8 cellular contexts compared by ENCODE assay signal in the genomic region with DNA sequence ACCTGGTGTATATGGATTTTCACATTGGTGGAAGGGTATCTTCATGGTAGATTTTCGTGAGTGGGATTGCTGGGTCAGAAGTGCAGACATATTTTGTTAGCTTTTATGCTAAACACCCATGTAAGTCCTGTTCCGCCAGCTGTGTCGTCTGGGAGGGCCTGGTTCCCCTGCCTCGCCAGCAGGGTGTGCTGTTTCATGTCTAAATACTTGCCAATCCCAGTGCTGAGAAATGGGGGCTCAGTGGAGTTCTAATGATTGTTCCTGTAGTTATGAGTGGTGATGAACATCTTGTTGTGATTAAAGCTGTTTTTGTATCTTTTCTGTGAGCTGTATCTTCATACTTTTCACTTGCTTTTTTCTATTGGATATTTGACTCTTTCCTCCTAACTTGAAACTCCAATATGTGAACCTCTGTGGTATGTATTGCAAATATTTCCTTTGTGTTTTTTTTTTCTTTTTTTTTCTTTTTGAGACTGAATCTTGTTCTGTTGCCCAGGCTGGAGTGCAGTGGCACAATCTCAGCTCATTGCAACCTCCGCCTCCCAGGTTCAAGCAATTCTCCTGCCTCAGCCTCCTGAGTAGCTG. TPM values are rescaled to one million over a fixed set of nuclear protein-coding genes. Genes with fewer than 3 reads are reported as not detected.
DNase-seq lines count a peak whose midpoint lies in the region; ATAC-seq, FAIRE-seq and TF ChIP-seq lines count a peak whose summit lies in the region.

No MANE protein-coding gene starts in this region.

- DNase-seq in AG04449 (ENCODE audit: low read depth, low spot score) (no peak), GM19239 (ENCODE audit: insufficient read length, low spot score) (peak; percentile 53), RWPE1 (ENCODE audit: low spot score) (peak; percentile 30), K562 (ENCODE audit: extremely low read depth in 1 of 4, low spot score in 3 of 4) (peak; percentile 66 to 76 (median 70)), HepG2 (ENCODE audit: low spot score) (peak; percentile 58), suprapubic skin (ENCODE audit: low spot score in 2 of 2) (no peak)

- TF ChIP-seq POLR2A in K562 (conservative IDR thresholded peaks at IDR 0.05) (no peak), HepG2 (IDR thresholded peaks at IDR 0.05; ENCODE audit: insufficient read depth in 1 of 2, low read depth in 2 of 2, low read length in 2 of 2) (no peak), suprapubic skin (IDR thresholded peaks at IDR 0.05) (no peak)

- peak in 1 of 2 experiments; percentile 56; a peak in 2 of 4 replicates for TF ChIP-seq RAD21 in K562 (CRISPR knock-in tag; conservative IDR thresholded peaks at IDR 0.05 in 1 of 2, IDR thresholded peaks at IDR 0.05 in 1 of 2)
- 0 out of 2 replicates have a peak, but pooled peaks have one; percentile 20 for TF ChIP-seq RAD21 in HepG2 (CRISPR knock-in tag; IDR thresholded peaks at IDR 0.05)

- H3K4me3 ChIP-seq in AG04449 (ENCODE audit: low read depth, low read length) (no peak overlapping the region), K562 (no peak overlapping the region), HepG2 (replicated peaks in 1 of 3; ENCODE audit: insufficient read depth in 1 of 3, low read depth in 2 of 3, low read length in 3 of 3) (no peak overlapping the region), suprapubic skin (no peak overlapping the region)

- peak; percentile 92 for ATAC-seq in K562
- ATAC-seq in HepG2: peak; percentile 78
- ATAC-seq in GM21528 (IDR thresholded peaks at IDR 0.05; ENCODE audit: low FRiP score, unreplicated experiment): no peak
- no peak for ATAC-seq in HG03139 (IDR thresholded peaks at IDR 0.05; ENCODE audit: unreplicated experiment)

- intact Hi-C loops in K562 (cut with micrococcal nuclease) (loop anchor here (1.0 kb wide), 1 partner anchor 28 kb away; no protein-coding TSS in a partner anchor), HepG2 (cut with micrococcal nuclease; ENCODE audit: unreplicated experiment) (loop anchor here (2.0 kb wide), 1 partner anchor 29 kb away; no protein-coding TSS in a partner anchor)

- POLR2A ChIA-PET in AG04449 (lab: Yijun Ruan, JAX) (interaction anchor here (1.0 to 1.3 kb wide), 2 partner anchors 30 to 33 kb away, joined by 3 to 5 read pairs; a partner anchor contains a TSS), RWPE1 (lab: Yijun Ruan, JAX; ENCODE audit: low non-redundant PET) (no interaction called here), K562 (lab: Yijun Ruan, JAX) (interaction anchor here (0.6 to 0.9 kb wide), 2 partner anchors 14 to 137 kb away, joined by 3 to 5 read pairs; no protein-coding TSS in a partner anchor), HepG2 (lab: Yijun Ruan, JAX) (interaction anchor here (1.0 to 1.8 kb wide), 3 partner anchors 30 to 33 kb away, joined by 5 to 9 read pairs (median 7); a partner anchor contains a TSS)

- TF ChIP-seq CTCF in AG04449 (IDR thresholded peaks at IDR 0.05; ENCODE audit: insufficient read depth, low read length, missing control alignments) (peak; percentile 77), RWPE1 (conservative IDR thresholded peaks at IDR 0.05; ENCODE audit: low read depth) (no peak; the same call in 1 of the 2 replicates), K562 (IDR thresholded peaks at IDR 0.05 in 2 of 3, conservative IDR thresholded peaks at IDR 0.05 in 1 of 3; ENCODE audit: insufficient read depth in 2 of 3, low read depth in 1 of 3, low read length in 3 of 3) (peak; percentile 75 to 92 (median 80)), HepG2 (CRISPR knock-in tag; IDR thresholded peaks at IDR 0.05) (peak; percentile 77), suprapubic skin (IDR thresholded peaks at IDR 0.05) (peak; percentile 39 to 61)

- peak overlapping the region; percentile 70 for H3K27ac ChIP-seq in RWPE1
- H3K27ac ChIP-seq in K562 (ENCODE audit: extremely low read depth, low read depth, low read length): no peak overlapping the region
- peak overlapping the region; percentile 49 for H3K27ac ChIP-seq in HepG2 (ENCODE audit: extremely low read length, insufficient read depth, low read length)
- H3K27ac ChIP-seq in suprapubic skin: no peak overlapping the region

- BruUV-seq in K562 (replicated peaks; lab: Mats Ljungman, UMichigan) (no TSS peak), HepG2 (replicated peaks; lab: Mats Ljungman, UMichigan) (no TSS peak)

- H3K36me3 ChIP-seq in K562 (ENCODE audit: control insufficient read depth, insufficient read depth, low read length) (peaks cover 8% of the 10 kb centered on the region; the same call in 2 of the 3 replicates), HepG2 (replicated peaks in 1 of 2; ENCODE audit: control insufficient read depth in 1 of 2, insufficient read depth in 2 of 2, low read length in 2 of 2) (peaks cover 2 to 3% of the 10 kb centered on the region in 2 experiments; a peak in 2 of 5 replicates), suprapubic skin (peaks cover 12% of the 10 kb centered on the region)

- H4K20me1 ChIP-seq in K562 (replicated peaks; ENCODE audit: control insufficient read depth, insufficient read depth, low read length) (peaks cover 17% of the 10 kb centered on the region), HepG2 (ENCODE audit: insufficient read depth, low read length) (peaks cover 34% of the 10 kb centered on the region)

- CTCF ChIA-PET in AG04449 (lab: Yijun Ruan, JAX) (interaction anchor here (0.6 to 4.9 kb wide), 21 partner anchors 8 to 719 kb away, joined by 3 to 91 read pairs (median 6); a partner anchor contains a TSS), RWPE1 (lab: Yijun Ruan, JAX) (interaction anchor here (0.6 to 1.7 kb wide), 10 partner anchors 14 to 255 kb away, joined by 3 to 10 read pairs (median 3); no protein-coding TSS in a partner anchor), K562 (lab: Yijun Ruan, JAX; ENCODE audit: low intra/inter-chr PET ratio) (no interaction called here), HepG2 (lab: Yijun Ruan, JAX; ENCODE audit: low intra/inter-chr PET ratio, low total read pairs) (interaction anchor here (2.5 kb wide), 1 partner anchor 29 kb away, joined by 46 read pairs; no protein-coding TSS in a partner anchor)

- no peak overlapping the region for H3K9ac ChIP-seq in K562 (ENCODE audit: insufficient read depth in 1 of 2, low read depth in 2 of 2, low read length in 2 of 2)
- H3K9ac ChIP-seq in HepG2 (ENCODE audit: insufficient read depth, low read depth, low read length): no peak overlapping the region

- no peak overlapping the region for H3K4me2 ChIP-seq in K562 (ENCODE audit: insufficient read depth, low read length)
- H3K4me2 ChIP-seq in HepG2 (ENCODE audit: low read depth, low read length): peak overlapping the region; percentile 55; the same call in 1 of the 2 replicates

- peaks cover 0 to 19% of the 10 kb centered on the region in 2 experiments; a peak in 2 of 5 replicates for H3K4me1 ChIP-seq in K562 (replicated peaks in 1 of 2; ENCODE audit: control insufficient read depth in 2 of 2, insufficient read depth in 2 of 2, low read length in 2 of 2)
- peaks cover 27% of the 10 kb centered on the region for H3K4me1 ChIP-seq in HepG2 (ENCODE audit: insufficient read depth, low read length)
- H3K4me1 ChIP-seq in suprapubic skin: peaks cover 19% of the 10 kb centered on the region

- no peaks in the 10 kb centered on the region for H3K9me3 ChIP-seq in K562 (replicated peaks; ENCODE audit: control insufficient read depth, insufficient read depth, low read depth, low read length)
- no peaks in the 10 kb centered on the region for H3K9me3 ChIP-seq in HepG2 (ENCODE audit: low read length)
- H3K9me3 ChIP-seq in suprapubic skin: no peaks in the 10 kb centered on the region

- H3K9me1 ChIP-seq in K562 (ENCODE audit: control insufficient read depth, insufficient read depth, low read length): no peaks in the 10 kb centered on the region

- no peak for TF ChIP-seq EP300 in K562 (IDR thresholded peaks at IDR 0.05; ENCODE audit: low read length)
- TF ChIP-seq EP300 in HepG2 (IDR thresholded peaks at IDR 0.05; ENCODE audit: low read depth in 2 of 2, low read length in 2 of 2): no peak
- TF ChIP-seq EP300 in HepG2 (CRISPR knock-in tag; IDR thresholded peaks at IDR 0.05; ENCODE audit: borderline replicate concordance): no peak
- no peak for TF ChIP-seq EP300 in suprapubic skin (IDR thresholded peaks at IDR 0.05)

- H3K27me3 ChIP-seq in K562 (ENCODE audit: control insufficient read depth in 2 of 2, insufficient read depth in 2 of 2, low read length in 2 of 2) (no peaks in the 10 kb centered on the region), HepG2 (ENCODE audit: control insufficient read depth in 1 of 2, insufficient read depth in 2 of 2, low read length in 2 of 2) (no peaks in the 10 kb centered on the region), suprapubic skin (no peaks in the 10 kb centered on the region)

- H2AFZ ChIP-seq in K562 (ENCODE audit: low read depth, low read length): no peak overlapping the region
- H2AFZ ChIP-seq in HepG2 (ENCODE audit: low read length): no peak overlapping the region

- in situ Hi-C loops in K562 (cut with MboI): no loop called here
- in situ Hi-C loops in HepG2 (cut with HindIII; ENCODE audit: extremely low pct_ligation_motif_present, low pct_unique_long_range_greater_than_20kb): no loop called here

- FAIRE-seq in GM19239 (lab: Jason Lieb, UNC): peak; percentile 84
- FAIRE-seq in K562 (lab: Jason Lieb, UNC): peak; percentile 90
- FAIRE-seq in HepG2 (lab: Jason Lieb, UNC): peak; percentile 85

- 29% methylated on average over 4 of the region's 5 CpGs for WGBS in K562 (ENCODE audit: insufficient coverage, low coverage, missing lambda C conversion rate)
- 50% methylated on average over 5 of the region's 5 CpGs for WGBS in HepG2 (ENCODE audit: low lambda C conversion rate)
- 71% methylated on average over 5 of the region's 5 CpGs for WGBS in suprapubic skin

- peaks cover 65% of the 10 kb centered on the region for H3K79me2 ChIP-seq in K562 (ENCODE audit: control insufficient read depth, insufficient read depth, low read length)
- peaks cover 48% of the 10 kb centered on the region for H3K79me2 ChIP-seq in HepG2 (ENCODE audit: insufficient read depth, low read length)

RNA-seq across cellular contexts. Expression of a gene that starts 32.7 kb away (rescaled TPM):
- total RNA-seq in K562 (2011; cell fraction: chromatin; rRNA removed; ENCODE audit: low replicate concordance): 107 and 202 TPM in 2 replicates
- total RNA-seq in K562 (2011; cell fraction: nucleolus; rRNA removed): 89.1 and 93.6 TPM in 2 replicates
- total RNA-seq in K562 (2011; cell fraction: nucleoplasm; rRNA removed): 45.3 and 67.9 TPM in 2 replicates
- total RNA-seq in K562 (2014; rRNA removed): 11.0 and 12.0 TPM in 2 replicates
- 3.6 and 4.5 TPM in 2 replicates for total RNA-seq in K562 (2014; rRNA removed; fragmentation: Illumina TruSeq; extraction: Trizol)
- total RNA-seq in K562 (2015; rRNA removed; fragmentation: Illumina TruSeq; extraction: Trizol): 7.3 and 7.7 TPM in 2 replicates
- total RNA-seq in K562 (2021): 29.9 TPM in 2 replicates
- polyA plus RNA-seq in K562 (2011; rRNA removed): 11.2 and 20.3 TPM in 2 replicates
- 10.4 and 17.7 TPM in 2 replicates for polyA plus RNA-seq in K562 (2011; cell fraction: cytosol; rRNA removed)
- polyA plus RNA-seq in K562 (2011; cell fraction: nucleus; rRNA removed): 25.6 and 35.2 TPM in 2 replicates
- polyA plus RNA-seq in K562 (2012): 16.8 and 24.0 TPM in 2 replicates
- polyA plus RNA-seq in K562 (2014; fragmentation: Illumina TruSeq; extraction: Trizol): 5.1 and 10.5 TPM in 2 replicates
- under 1 TPM; 0.21 to 0.25 TPM for polyA plus RNA-seq in K562 (2014; fragmentation: Nextera tagmentation; extraction: Ambion mirVana)
- polyA plus RNA-seq in K562 (2014; rRNA removed): 11.5 and 13.7 TPM in 2 replicates
- 10.5 and 14.0 TPM in 2 replicates for polyA minus RNA-seq in K562 (2011; rRNA and poly(A)+ RNA removed)
- 34.8 and 59.5 TPM in 2 replicates for polyA minus RNA-seq in K562 (2011; cell fraction: cytosol; rRNA and poly(A)+ RNA removed)
- polyA minus RNA-seq in K562 (2011; cell fraction: nucleus; rRNA and poly(A)+ RNA removed): 26.9 and 35.7 TPM in 2 replicates
- total RNA-seq in HepG2 (2016; rRNA removed; fragmentation: Illumina TruSeq; extraction: Trizol): 4.4 and 4.9 TPM in 2 replicates
- total RNA-seq in HepG2 (2016; cell fraction: cytosol; rRNA removed; fragmentation: Illumina TruSeq; extraction: Trizol; ENCODE audit: low read depth): 8.2 and 11.5 TPM in 2 replicates
- total RNA-seq in HepG2 (2016; cell fraction: insoluble cytoplasmic fraction; rRNA removed; fragmentation: Illumina TruSeq; extraction: Trizol): 3.5 and 4.9 TPM in 2 replicates
- 3.1 and 3.8 TPM in 2 replicates for total RNA-seq in HepG2 (2016; cell fraction: membrane; rRNA removed; fragmentation: Illumina TruSeq; extraction: Trizol)
- 3.9 and 4.5 TPM in 2 replicates for total RNA-seq in HepG2 (2016; cell fraction: nucleus; rRNA removed; fragmentation: Illumina TruSeq; extraction: Trizol)
- 14.6 and 18.6 TPM in 2 replicates for polyA plus RNA-seq in HepG2 (2011; rRNA removed)
- polyA plus RNA-seq in HepG2 (2011; cell fraction: cytosol; rRNA removed): 6.9 and 11.2 TPM in 2 replicates
- 33.5 and 43.5 TPM in 2 replicates for polyA plus RNA-seq in HepG2 (2011; cell fraction: nucleus; rRNA removed)
- polyA plus RNA-seq in HepG2 (2012): 13.7 TPM in 2 replicates
- polyA plus RNA-seq in HepG2 (2016; cell fraction: cytosol; fragmentation: Illumina TruSeq; extraction: Trizol; ENCODE audit: low read depth): 0.49 and 0.51 TPM in 2 replicates
- polyA plus RNA-seq in HepG2 (2016; cell fraction: insoluble cytoplasmic fraction; fragmentation: Illumina TruSeq; extraction: Trizol; ENCODE audit: low read depth): 4.1 and 5.2 TPM in 2 replicates
- polyA plus RNA-seq in HepG2 (2016; cell fraction: membrane; fragmentation: Illumina TruSeq; extraction: Trizol; ENCODE audit: low read depth): 0.86 and 1.2 TPM in 2 replicates
- 7.8 and 9.0 TPM in 2 replicates for polyA plus RNA-seq in HepG2 (2016; cell fraction: nucleus; fragmentation: Illumina TruSeq; extraction: Trizol; ENCODE audit: insufficient read depth, low read depth)
- 27.9 and 166 TPM in 2 replicates for polyA minus RNA-seq in HepG2 (2011; rRNA and poly(A)+ RNA removed; ENCODE audit: low replicate concordance)
- polyA minus RNA-seq in HepG2 (2011; cell fraction: cytosol; rRNA and poly(A)+ RNA removed): 29.8 and 30.8 TPM in 2 replicates
- polyA minus RNA-seq in HepG2 (2011; cell fraction: nucleus; rRNA and poly(A)+ RNA removed): 29.2 and 30.7 TPM in 2 replicates
- 10 to 100 TPM; 34.2 to 82.7 (median 48.7) TPM for total RNA-seq in suprapubic skin

Comparison
In these comparisons a context has a peak if more than half of its experiments do, and no peak if none do; other contexts are left out.
1. DNase-seq: peak in GM19239 (single experiment), RWPE1 (single experiment), K562 (4 of 4) and HepG2 (single experiment); none in AG04449 (single experiment) and suprapubic skin (0 of 2).
2. H3K27ac ChIP-seq: peak in RWPE1 (single experiment) and HepG2 (single experiment); none in K562 (single experiment) and suprapubic skin (single experiment).
3. ATAC-seq: peak in K562 (single experiment) and HepG2 (single experiment); none in GM21528 (single experiment) and HG03139 (single experiment).